Comparison of ENCODE assay signal across 7 cellular contexts in the genomic region with DNA sequence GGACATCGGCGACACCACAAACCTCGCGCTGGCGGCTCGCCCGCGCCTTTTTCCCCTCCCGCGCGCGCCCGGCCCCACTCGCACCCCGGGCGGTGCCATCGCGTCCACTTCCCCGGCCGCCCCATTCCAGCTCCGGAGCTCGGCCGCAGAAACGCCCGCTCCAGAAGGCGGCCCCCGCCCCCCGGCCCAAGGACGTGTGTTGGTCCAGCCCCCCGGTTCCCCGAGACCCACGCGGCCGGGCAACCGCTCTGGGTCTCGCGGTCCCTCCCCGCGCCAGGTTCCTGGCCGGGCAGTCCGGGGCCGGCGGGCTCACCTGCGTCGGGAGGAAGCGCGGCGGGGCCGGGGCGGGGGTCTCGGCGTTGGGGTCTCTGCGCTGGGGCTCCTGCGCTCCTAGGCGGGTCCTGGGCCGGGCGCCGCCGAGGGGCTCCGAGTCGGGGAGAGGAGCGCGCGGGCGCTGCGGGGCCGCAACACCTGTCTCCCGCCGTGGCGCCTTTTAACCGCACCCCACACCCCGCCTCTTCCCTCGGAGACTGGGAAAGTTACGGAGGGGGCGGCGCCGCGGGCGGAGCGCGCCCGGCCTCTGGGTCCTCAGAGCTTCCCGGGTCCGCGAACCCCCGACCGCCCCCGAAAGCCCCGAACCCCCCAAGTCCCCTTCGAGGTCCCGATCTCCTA. TPM values are rescaled to one million over a fixed set of nuclear protein-coding genes. Genes with fewer than 3 reads are reported as not detected.
A peak's percentile ranks its signal among the peaks of the same experiment; 100 is the strongest.
DNase-seq lines count a peak whose midpoint lies in the region; ATAC-seq lines count a peak whose summit lies in the region.

TSS of gene GJB2 (minus strand) at position 469 of the 672 bp plus-strand sequence. CDS start 3,357 bp downstream, outside the sequence.

- no peaks in the 10 kb centered on the region for H3K9me3 Mint-ChIP-seq in activated T-helper 1 cell treated with anti-CD3 and anti-CD28 coated beads, Interleukin-12 subunit alpha, Interleukin-12 subunit beta, Interleukin-2, Interleukin-4 antibody, amounts not matched to agents 30 ng/mL and 10 ng/mL and 1 ng/mL, durations not matched to agents 14 hours and 24 hours and 36 hours
- no peaks in the 10 kb centered on the region for H3K9me3 Mint-ChIP-seq in stimulated activated effector memory CD8-positive, alpha-beta T cell treated with anti-CD3 and anti-CD28 coated beads, Interleukin-12 subunit alpha, Interleukin-12 subunit beta, amount 100 ng/mL, for 72 hours

- H3K4me1 ChIP-seq in iPS-18a (ENCODE audit: control insufficient read depth, low read depth, low read length): peaks cover 15% of the 10 kb centered on the region

- peak within 1 kb of the TSS; percentile 75 for H3K4me3 Mint-ChIP-seq in activated T-helper 1 cell treated with anti-CD3 and anti-CD28 coated beads, Interleukin-12 subunit alpha, Interleukin-12 subunit beta, Interleukin-2, Interleukin-4 antibody, amounts not matched to agents 30 ng/mL and 10 ng/mL and 1 ng/mL, durations not matched to agents 14 hours and 24 hours and 36 hours
- peak within 1 kb of the TSS; percentile 71 for H3K4me3 Mint-ChIP-seq in stimulated activated effector memory CD8-positive, alpha-beta T cell treated with anti-CD3 and anti-CD28 coated beads, Interleukin-12 subunit alpha, Interleukin-12 subunit beta, amount 100 ng/mL, for 72 hours

- peak within 1 kb of the TSS; percentile 57 for H3K4me3 ChIP-seq in iPS-18a (ENCODE audit: low read length)

- peaks cover 97% of the 10 kb centered on the region for H3K27me3 ChIP-seq in iPS-18a (ENCODE audit: control insufficient read depth, insufficient read depth, low read length)

- peak; percentile 23 for ATAC-seq in stimulated activated effector memory CD8-positive, alpha-beta T cell treated with anti-CD3 and anti-CD28 coated beads, Interleukin-12 subunit alpha, Interleukin-12 subunit beta, amount 100 ng/mL, for 72 hours
- ATAC-seq in GM19324 (IDR thresholded peaks at IDR 0.05; ENCODE audit: low FRiP score, unreplicated experiment): no peak

- no peak within 1 kb of the TSS for H3K9ac ChIP-seq in iPS-18a (ENCODE audit: low read length)

- no peak within 1 kb of the TSS for H3K27ac ChIP-seq in iPS-18a (ENCODE audit: low read length)

- peaks cover 24% of the 10 kb centered on the region for H3K4me1 Mint-ChIP-seq in activated T-helper 1 cell treated with anti-CD3 and anti-CD28 coated beads, Interleukin-12 subunit alpha, Interleukin-12 subunit beta, Interleukin-2, Interleukin-4 antibody, amounts not matched to agents 30 ng/mL and 10 ng/mL and 1 ng/mL, durations not matched to agents 14 hours and 24 hours and 36 hours (ENCODE audit: low read depth)
- peaks cover 20% of the 10 kb centered on the region for H3K4me1 Mint-ChIP-seq in stimulated activated effector memory CD8-positive, alpha-beta T cell treated with anti-CD3 and anti-CD28 coated beads, Interleukin-12 subunit alpha, Interleukin-12 subunit beta, amount 100 ng/mL, for 72 hours

- intact Hi-C loops in activated T-helper 1 cell treated with anti-CD3 and anti-CD28 coated beads, Interleukin-12 subunit alpha, Interleukin-12 subunit beta, Interleukin-2, Interleukin-4 antibody, amounts not matched to agents 30 ng/mL and 10 ng/mL and 1 ng/mL, durations not matched to agents 14 hours and 24 hours and 36 hours (cut with micrococcal nuclease): no loop called here

- peaks cover 61% of the 10 kb centered on the region for H3K27me3 Mint-ChIP-seq in activated T-helper 1 cell treated with anti-CD3 and anti-CD28 coated beads, Interleukin-12 subunit alpha, Interleukin-12 subunit beta, Interleukin-2, Interleukin-4 antibody, amounts not matched to agents 30 ng/mL and 10 ng/mL and 1 ng/mL, durations not matched to agents 14 hours and 24 hours and 36 hours (ENCODE audit: insufficient read depth)

- no peaks in the 10 kb centered on the region for H3K36me3 ChIP-seq in iPS-18a (ENCODE audit: control insufficient read depth, low read depth, low read length)

- H3K9me3 ChIP-seq in iPS-18a (ENCODE audit: control insufficient read depth, low read depth, low read length): no peaks in the 10 kb centered on the region

- H3K36me3 Mint-ChIP-seq in activated T-helper 1 cell treated with anti-CD3 and anti-CD28 coated beads, Interleukin-12 subunit alpha, Interleukin-12 subunit beta, Interleukin-2, Interleukin-4 antibody, amounts not matched to agents 30 ng/mL and 10 ng/mL and 1 ng/mL, durations not matched to agents 14 hours and 24 hours and 36 hours (ENCODE audit: low read depth): peaks cover 2% of the 10 kb centered on the region
- H3K36me3 Mint-ChIP-seq in stimulated activated effector memory CD8-positive, alpha-beta T cell treated with anti-CD3 and anti-CD28 coated beads, Interleukin-12 subunit alpha, Interleukin-12 subunit beta, amount 100 ng/mL, for 72 hours: no peaks in the 10 kb centered on the region

- no peak within 1 kb of the TSS for H3K27ac Mint-ChIP-seq in activated T-helper 1 cell treated with anti-CD3 and anti-CD28 coated beads, Interleukin-12 subunit alpha, Interleukin-12 subunit beta, Interleukin-2, Interleukin-4 antibody, amounts not matched to agents 30 ng/mL and 10 ng/mL and 1 ng/mL, durations not matched to agents 14 hours and 24 hours and 36 hours
- no peak within 1 kb of the TSS for H3K27ac Mint-ChIP-seq in stimulated activated effector memory CD8-positive, alpha-beta T cell treated with anti-CD3 and anti-CD28 coated beads, Interleukin-12 subunit alpha, Interleukin-12 subunit beta, amount 100 ng/mL, for 72 hours

- no peak for DNase-seq in HT1080 (ENCODE audit: low read depth)
- no peak for DNase-seq in activated T-helper 1 cell treated with anti-CD3 and anti-CD28 coated beads, Interleukin-12 subunit alpha, Interleukin-12 subunit beta, Interleukin-2, Interleukin-4 antibody, amounts not matched to agents 30 ng/mL and 10 ng/mL and 1 ng/mL, durations not matched to agents 14 hours and 24 hours and 36 hours (ENCODE audit: low spot score)
- peak in 1 of 2 donors; percentile 56 for DNase-seq in stimulated activated effector memory CD8-positive, alpha-beta T cell treated with anti-CD3 and anti-CD28 coated beads, Interleukin-12 subunit alpha, Interleukin-12 subunit beta, amount 100 ng/mL, for 72 hours (ENCODE audit: low spot score in 2 of 2)
- no peak for DNase-seq in activated CD4-positive, CD25-positive, alpha-beta regulatory T cell (lab: John Stamatoyannopoulos, UW)
- DNase-seq in SHP77 treated with DMSO at 0.1 percent for 48 hours (lab: John Stamatoyannopoulos, UW): no peak

RNA-seq across cellular contexts. Expression of gene GJB2, which starts in this region (rescaled TPM):
- total RNA-seq in HT1080 (2014; rRNA removed; shearing (Covaris generic)): 13.6 and 15.5 TPM in 2 replicates
- polyA plus RNA-seq in HT1080 (2015; cell fraction: cytosol; rRNA removed): 14.1 and 17.5 TPM in 2 replicates
- polyA plus RNA-seq in HT1080 (2015; cell fraction: nucleus; rRNA removed): 10.7 and 10.9 TPM in 2 replicates
- total RNA-seq in activated T-helper 1 cell treated with anti-CD3 and anti-CD28 coated beads, Interleukin-12 subunit alpha, Interleukin-12 subunit beta, Interleukin-2, Interleukin-4 antibody, amounts not matched to agents 30 ng/mL and 10 ng/mL and 1 ng/mL, durations not matched to agents 14 hours and 24 hours and 36 hours: 2.9 TPM in 2 replicates
